Comparison of ENCODE assay signal across 8 cellular contexts in genomic region chrX:120604359-120604782, GRCh38. TPM values are rescaled to one million over a fixed set of nuclear protein-coding genes. Genes with fewer than 3 reads are reported as not detected.
DNase-seq lines count a peak whose midpoint lies in the region; ATAC-seq, FAIRE-seq and TF ChIP-seq lines count a peak whose summit lies in the region.

No MANE protein-coding gene starts in this region.

- H3K4me3 ChIP-seq in SK-N-SH (ENCODE audit: low read depth in 2 of 2, low read length in 1 of 2) (peak overlapping the region; percentile 85 to 91), bronchial epithelial cell (ENCODE audit: low read depth, low read length) (peak overlapping the region; percentile 57), keratinocyte (ENCODE audit: control insufficient read depth in 2 of 3, extremely low read depth in 1 of 3, insufficient read depth in 2 of 3, low read depth in 1 of 3, low read length in 3 of 3) (peak overlapping the region; percentile 63 to 85 (median 83))

- H3K9me1 ChIP-seq in keratinocyte (ENCODE audit: control insufficient read depth, extremely low read depth, insufficient read depth, low read length): no peaks in the 10 kb centered on the region

- 0% methylated on average over 5 of the region's 5 CpGs for WGBS in SK-N-SH (ENCODE audit: low lambda C conversion rate)

- DNase-seq in DMS79 treated with DMSO at 0.1 percent for 48 hours (lab: John Stamatoyannopoulos, UW) (peak; percentile 16), SK-N-SH (peak; percentile 55), bronchial epithelial cell (ENCODE audit: low read depth) (peak; percentile 35), keratinocyte (ENCODE audit: low read depth, low spot score) (no peak), ecto neural progenitor cell (ENCODE audit: low spot score) (no peak)
- DNase-seq in stimulated activated CD4-positive, alpha-beta T cell treated with anti-CD3 and anti-CD28 coated beads, Interleukin-1b, Interleukin-23, amount 100 ng/mL, for 48 hours: peak; percentile 18

- H3K27me3 ChIP-seq in SK-N-SH (ENCODE audit: insufficient read depth): no peaks in the 10 kb centered on the region
- no peaks in the 10 kb centered on the region for H3K27me3 ChIP-seq in bronchial epithelial cell (ENCODE audit: control insufficient read depth, insufficient read depth, low read length)
- no peaks in the 10 kb centered on the region for H3K27me3 ChIP-seq in keratinocyte (ENCODE audit: control insufficient read depth, extremely low read depth, insufficient read depth, low read length)

- H4K20me1 ChIP-seq in SK-N-SH (ENCODE audit: insufficient read depth) (no peaks in the 10 kb centered on the region), keratinocyte (ENCODE audit: control insufficient read depth, extremely low read depth, insufficient read depth, low read length) (no peaks in the 10 kb centered on the region)

- FAIRE-seq in bronchial epithelial cell (lab: Jason Lieb, UNC) (no peak), keratinocyte (lab: Jason Lieb, UNC) (no peak)

- TF ChIP-seq EP300 in SK-N-SH (IDR thresholded peaks at IDR 0.05; ENCODE audit: borderline replicate concordance in 1 of 2, low read depth in 1 of 2, low read length in 1 of 2): no peak

- peak; percentile 68 for ATAC-seq in GM21515 (IDR thresholded peaks at IDR 0.05; ENCODE audit: unreplicated experiment)

- H3K36me3 ChIP-seq in KOPT-K1 (ENCODE audit: insufficient read depth, low read length) (peaks cover 35% of the 10 kb centered on the region), SK-N-SH (replicated peaks in 1 of 2; ENCODE audit: control insufficient read depth in 1 of 2, insufficient read depth in 2 of 2, low read length in 1 of 2) (peaks cover 22 to 25% of the 10 kb centered on the region in 2 experiments), bronchial epithelial cell (ENCODE audit: control insufficient read depth, insufficient read depth, low read length) (peaks cover 1% of the 10 kb centered on the region), keratinocyte (ENCODE audit: control insufficient read depth in 2 of 2, extremely low read depth in 1 of 2, insufficient read depth in 2 of 2, low read length in 2 of 2) (no peaks in the 10 kb centered on the region)

- no peak for TF ChIP-seq RAD21 in SK-N-SH (IDR thresholded peaks at IDR 0.05; ENCODE audit: low read length)

- peaks cover 10% of the 10 kb centered on the region for H3F3A ChIP-seq in SK-N-SH (replicated peaks; ENCODE audit: insufficient read depth)

- peaks cover 43% of the 10 kb centered on the region for H3K79me2 ChIP-seq in SK-N-SH (ENCODE audit: insufficient read depth)
- peaks cover 17% of the 10 kb centered on the region for H3K79me2 ChIP-seq in keratinocyte (ENCODE audit: control insufficient read depth, insufficient read depth, low read length)

- TF ChIP-seq CTCF in SK-N-SH (IDR thresholded peaks at IDR 0.05) (no peak), bronchial epithelial cell (IDR thresholded peaks at IDR 0.05; ENCODE audit: insufficient read depth, low read length, severe bottlenecking) (no peak), keratinocyte (optimal IDR thresholded peaks at IDR 0.05 in 1 of 3, IDR thresholded peaks at IDR 0.05 in 1 of 3, conservative IDR thresholded peaks at IDR 0.05 in 1 of 3; ENCODE audit: extremely low read depth in 1 of 3, insufficient read depth in 2 of 3, low read length in 3 of 3) (no peak)

- peak overlapping the region; percentile 90 for H3K9ac ChIP-seq in SK-N-SH
- H3K9ac ChIP-seq in keratinocyte (ENCODE audit: control insufficient read depth, extremely low read depth, insufficient read depth, low read length): peak overlapping the region; percentile 87

- H3K4me1 ChIP-seq in SK-N-SH (ENCODE audit: control insufficient read depth in 1 of 2, insufficient read depth in 2 of 2, low read depth in 1 of 2, low read length in 1 of 2) (peaks cover 0 to 2% of the 10 kb centered on the region in 2 experiments; a peak in 2 of 4 replicates), keratinocyte (ENCODE audit: control insufficient read depth, extremely low read depth, insufficient read depth, low read length) (no peaks in the 10 kb centered on the region)

- dilution Hi-C loops in keratinocyte (cut with MboI; ENCODE audit: extremely low pct_ligation_motif_present, low sequenced_read_pairs): no loop called here

- H3K9me3 ChIP-seq in KOPT-K1 (ENCODE audit: insufficient read depth, low read length, poor library complexity, severe bottlenecking) (no peaks in the 10 kb centered on the region), SK-N-SH (no peaks in the 10 kb centered on the region), keratinocyte (ENCODE audit: control insufficient read depth, low read depth, low read length) (no peaks in the 10 kb centered on the region)

- CTCF ChIA-PET in SK-N-SH (lab: Yijun Ruan, JAX): interaction anchor here (0.5 to 1.4 kb wide), 4 partner anchors 14 to 152 kb away, joined by 3 to 4 read pairs (median 3); no protein-coding TSS in a partner anchor

- H3K27ac ChIP-seq in KOPT-K1 (ENCODE audit: low read depth, low read length, poor library complexity, severe bottlenecking) (peak overlapping the region; percentile 97), SK-N-SH (ENCODE audit: low read depth in 2 of 2, low read length in 1 of 2) (peak overlapping the region; percentile 93 to 95), keratinocyte (ENCODE audit: control insufficient read depth, insufficient read depth, low read length) (peak overlapping the region; percentile 87)

- POLR2A ChIA-PET in SK-N-SH (lab: Yijun Ruan, JAX): interaction anchor here (1.0 to 2.9 kb wide), 4 partner anchors 17 to 136 kb away, joined by 3 to 43 read pairs (median 4); partner anchors contain the start of genes C1GALT1C1 and CUL4B

- peak overlapping the region; percentile 84 for H2AFZ ChIP-seq in SK-N-SH (ENCODE audit: low read depth)
- peak overlapping the region; percentile 68 for H2AFZ ChIP-seq in keratinocyte (ENCODE audit: control insufficient read depth, low read length)

- H3K9me2 ChIP-seq in SK-N-SH: no peaks in the 10 kb centered on the region

- H3K4me2 ChIP-seq in SK-N-SH (peak overlapping the region; percentile 92), keratinocyte (ENCODE audit: control insufficient read depth, extremely low read depth, insufficient read depth, low read depth, low read length) (peak overlapping the region; percentile 77)

TF ChIP-seq in SK-N-SH, 30 proteins besides CTCF, POLR2A, EP300 and RAD21:
- TF ChIP-seq TAF1 (IDR thresholded peaks at IDR 0.05; ENCODE audit: borderline replicate concordance, low read depth, low read length): peak; percentile 38; the same call in 1 of the 2 replicates
- 0 out of 2 replicates have a peak, but pooled peaks have one; percentile 34 for TF ChIP-seq ELF1 (IDR thresholded peaks at IDR 0.05)
- peak; percentile 85 for TF ChIP-seq MXI1 (IDR thresholded peaks at IDR 0.05; ENCODE audit: low read depth, low read length)
- TF ChIP-seq GATA2 (CRISPR knock-in tag; IDR thresholded peaks at IDR 0.05): no peak
- peak; percentile 76 for TF ChIP-seq GABPA (IDR thresholded peaks at IDR 0.05; ENCODE audit: low read depth)
TF ChIP-seq in SK-N-SH: peak in this region for 4.

RNA-seq across cellular contexts. Expression of gene MCTS1, which starts 0.5 kb away (rescaled TPM):
- 62.1 and 78.7 TPM in 2 replicates for polyA plus RNA-seq in SK-N-SH (2012; rRNA removed)
- polyA plus RNA-seq in SK-N-SH (2012; cell fraction: cytosol; rRNA removed): 99.2 and 124 TPM in 2 replicates
- 25.2 and 52.2 TPM in 2 replicates for polyA plus RNA-seq in SK-N-SH (2012; cell fraction: nucleus; rRNA removed)
- total RNA-seq in bronchial epithelial cell: 25.8 and 31.4 TPM in 2 replicates
- polyA plus RNA-seq in keratinocyte: 54.0 to 97.7 TPM (median 58.7 TPM) in 3 replicates
- polyA plus RNA-seq in keratinocyte (2011; ENCODE audit: low read depth): 40.8 TPM
- polyA plus RNA-seq in keratinocyte (2011; cell fraction: cytosol; rRNA removed): 47.7 and 103 TPM in 2 replicates
- polyA plus RNA-seq in keratinocyte (2011; cell fraction: nucleus; rRNA removed): 33.3 and 42.0 TPM in 2 replicates
- polyA plus RNA-seq in keratinocyte (2012; ENCODE audit: low replicate concordance): 49.3 and 74.8 TPM in 2 replicates
- 3.2 to 15.6 TPM (median 9.3 TPM) in 3 replicates for polyA minus RNA-seq in keratinocyte
- 19.8 TPM for polyA minus RNA-seq in keratinocyte (2011; cell fraction: cytosol; rRNA and poly(A)+ RNA removed)
- polyA minus RNA-seq in keratinocyte (2011; cell fraction: nucleus; rRNA and poly(A)+ RNA removed): 6.3 and 7.9 TPM in 2 replicates

RNA-seq across cellular contexts. Expression of gene C1GALT1C1, which starts 25.5 kb away (rescaled TPM):
- polyA plus RNA-seq in SK-N-SH (2012; rRNA removed): 26.9 and 30.9 TPM in 2 replicates
- 38.4 and 49.7 TPM in 2 replicates for polyA plus RNA-seq in SK-N-SH (2012; cell fraction: cytosol; rRNA removed)
- polyA plus RNA-seq in SK-N-SH (2012; cell fraction: nucleus; rRNA removed): 13.7 and 26.6 TPM in 2 replicates
- 16.8 and 17.3 TPM in 2 replicates for total RNA-seq in bronchial epithelial cell
- 13.7 to 24.1 TPM (median 15.2 TPM) in 3 replicates for polyA plus RNA-seq in keratinocyte
- polyA plus RNA-seq in keratinocyte (2011; ENCODE audit: low read depth): 10.8 TPM
- 5.0 and 9.2 TPM in 2 replicates for polyA plus RNA-seq in keratinocyte (2011; cell fraction: cytosol; rRNA removed)
- polyA plus RNA-seq in keratinocyte (2011; cell fraction: nucleus; rRNA removed): 29.7 and 40.3 TPM in 2 replicates
- polyA plus RNA-seq in keratinocyte (2012; ENCODE audit: low replicate concordance): 10.5 and 11.7 TPM in 2 replicates
- 2.0 to 7.7 TPM (median 2.8 TPM) in 3 replicates for polyA minus RNA-seq in keratinocyte
- 3.6 TPM for polyA minus RNA-seq in keratinocyte (2011; cell fraction: cytosol; rRNA and poly(A)+ RNA removed)
- polyA minus RNA-seq in keratinocyte (2011; cell fraction: nucleus; rRNA and poly(A)+ RNA removed): 7.0 and 12.2 TPM in 2 replicates

RNA-seq across cellular contexts. Expression of gene CUL4B, which starts 43.6 kb away (rescaled TPM):
- polyA plus RNA-seq in SK-N-SH (2012; rRNA removed) (24.1 and 42.6 TPM in 2 replicates), keratinocyte (16.7 to 23.3 TPM (median 18.0 TPM) in 3 replicates)
- 36.9 and 42.2 TPM in 2 replicates for polyA plus RNA-seq in SK-N-SH (2012; cell fraction: cytosol; rRNA removed)
- polyA plus RNA-seq in SK-N-SH (2012; cell fraction: nucleus; rRNA removed): 43.2 and 107 TPM in 2 replicates
- total RNA-seq in bronchial epithelial cell: 9.6 and 11.8 TPM in 2 replicates
- 25.1 TPM for polyA plus RNA-seq in keratinocyte (2011; ENCODE audit: low read depth)
- 10.5 and 19.1 TPM in 2 replicates for polyA plus RNA-seq in keratinocyte (2011; cell fraction: cytosol; rRNA removed)
- 16.8 and 18.1 TPM in 2 replicates for polyA plus RNA-seq in keratinocyte (2011; cell fraction: nucleus; rRNA removed)
- 11.0 and 16.8 TPM in 2 replicates for polyA plus RNA-seq in keratinocyte (2012; ENCODE audit: low replicate concordance)
- polyA minus RNA-seq in keratinocyte: 29.6 to 64.6 TPM (median 47.0 TPM) in 3 replicates
- polyA minus RNA-seq in keratinocyte (2011; cell fraction: cytosol; rRNA and poly(A)+ RNA removed): 17.3 TPM
- 9.1 and 16.5 TPM in 2 replicates for polyA minus RNA-seq in keratinocyte (2011; cell fraction: nucleus; rRNA and poly(A)+ RNA removed)

Comparison
In these comparisons a context has a peak if more than half of its experiments do, and no peak if none do; other contexts are left out.
1. DNase-seq: peak in DMS79 treated with DMSO at 0.1 percent for 48 hours (single experiment), SK-N-SH (single experiment), bronchial epithelial cell (single experiment) and stimulated activated CD4-positive, alpha-beta T cell treated with anti-CD3 and anti-CD28 coated beads, Interleukin-1b, Interleukin-23, amount 100 ng/mL, for 48 hours (single experiment); none in keratinocyte (single experiment) and ecto neural progenitor cell (single experiment).
2. Peak in every context shown above with its lines, with median percentiles within 50 percentile points of each other: H3K27ac ChIP-seq and H3K4me3 ChIP-seq.